ENCODE assay signal across 17 cellular contexts in genomic region chr1:210262897-210263272, GRCh38. TPM values are rescaled to one million over a fixed set of nuclear protein-coding genes. Genes with fewer than 3 reads are reported as not detected.
A peak's percentile ranks its signal among the peaks of the same experiment; 100 is the strongest.
DNase-seq lines count a peak whose midpoint lies in the region; ATAC-seq and TF ChIP-seq lines count a peak whose summit lies in the region.
"Had no signal": no experiment of that assay in that cellular context is flagged by ENCODE, and none has a peak within 500 bp of the region (broad histone marks: within the 10 kb centered on the region; RNA-seq: fewer than 3 reads in every experiment).

No MANE protein-coding gene starts in this region.

- H2AFZ ChIP-seq in trophoblast cell (ENCODE audit: insufficient read depth, low read length, poor library complexity), result peak overlapping the region; percentile 66

- H3K14ac ChIP-seq in trophoblast cell (ENCODE audit: low read length), result peak overlapping the region; percentile 55

- H3K4me3 ChIP-seq in foreskin fibroblast (ENCODE audit: low read depth in 1 of 2, low read length in 2 of 2), result peak overlapping the region in 1 of 2 donors; percentile 6
- H3K4me3 ChIP-seq in trophoblast cell (ENCODE audit: low read depth, low read length), result no peak overlapping the region
- no peak overlapping the region for H3K4me3 ChIP-seq in mucosa of descending colon

- H2BK12ac ChIP-seq in trophoblast cell (ENCODE audit: low read length), result peak overlapping the region; percentile 50

- H4K91ac ChIP-seq in trophoblast cell (ENCODE audit: low read depth, low read length), result peak overlapping the region; percentile 66

- no peak overlapping the region for H3K4ac ChIP-seq in trophoblast cell (ENCODE audit: low read depth, low read length)

- intact Hi-C loops in Right ventricle myocardium inferior (cut with DNase I) (no loop called here), cardiac septum (cut with DNase I) (loop anchor here (1.0 to 2.0 kb wide), 2 partner anchors 26 to 48 kb away; no protein-coding TSS in a partner anchor), mucosa of descending colon (cut with DNase I, micrococcal nuclease) (no loop called here), left colon (cut with DNase I, micrococcal nuclease) (no loop called here)

- H2AK5ac ChIP-seq in trophoblast cell (ENCODE audit: low read length), result peak overlapping the region; percentile 65

- H3K27me3 ChIP-seq in trophoblast cell (ENCODE audit: insufficient read depth, low read length), result no peaks in the 10 kb centered on the region

- H3K9ac ChIP-seq in trophoblast cell (ENCODE audit: low read length), result no peak overlapping the region

- H3K79me2 ChIP-seq in trophoblast cell (ENCODE audit: control insufficient read depth, insufficient read depth, low read length, poor library complexity), result no peaks in the 10 kb centered on the region

- no peak overlapping the region for H3K27ac ChIP-seq in trophoblast cell (ENCODE audit: low read depth, low read length)

- peaks cover 26% of the 10 kb centered on the region for H3K79me1 ChIP-seq in trophoblast cell (ENCODE audit: low read length)

- ATAC-seq in Right ventricle myocardium inferior (peak; percentile 51), HG03432 (IDR thresholded peaks at IDR 0.05; ENCODE audit: unreplicated experiment) (no peak), GM21529 (IDR thresholded peaks at IDR 0.05; ENCODE audit: unreplicated experiment) (no peak), mucosa of descending colon (no peak), left colon (no peak)
- ATAC-seq: stimulated activated naive B cell treated with anti-CD40 and anti-IgM and Interleukin-4, amounts not matched to agents 10 μg/mL and 1 μg/mL and 100 μg/mL, for 72 hours had no signal

- no peak overlapping the region for H3K4me2 ChIP-seq in trophoblast cell (ENCODE audit: low read length)

- H3K4me1 ChIP-seq in trophoblast cell (ENCODE audit: control insufficient read depth in 1 of 2, insufficient read depth in 2 of 2, low read length in 2 of 2) (peaks cover 18 to 26% of the 10 kb centered on the region in 2 experiments), mucosa of descending colon (ENCODE audit: low read depth) (no peaks in the 10 kb centered on the region)

- no peaks in the 10 kb centered on the region for H3K9me3 ChIP-seq in trophoblast cell (ENCODE audit: insufficient read depth, low read depth, low read length)
- no peaks in the 10 kb centered on the region for H3K9me3 ChIP-seq in mucosa of descending colon

- no CpG with 5 or more reads among the region's 4 CpGs for WGBS in trophoblast cell (ENCODE audit: extremely low coverage, insufficient coverage, insufficient read length)

- H2BK120ac ChIP-seq in trophoblast cell (ENCODE audit: insufficient read depth, low read length, poor library complexity), result peak overlapping the region; percentile 64

- no peak for DNase-seq in Right ventricle myocardium inferior (ENCODE audit: missing footprints)
- no peak for DNase-seq in cardiac septum (ENCODE audit: low spot score)
- peak; percentile 76 to 91 for DNase-seq in foreskin fibroblast
- DNase-seq in trophoblast cell, result no peak
- DNase-seq in mucosa of descending colon, result no peak
- no peak for DNase-seq in left colon
- DNase-seq: activated CD4-positive, alpha-beta T cell treated with anti-CD3 and anti-CD28 coated beads for 4 hours; activated naive CD8-positive, alpha-beta T cell treated with anti-CD3 and anti-CD28 coated beads, Interleukin-2, amount 10 ng/mL, durations not matched to agents 7 days and 5 days; activated T-cell treated with anti-CD3 and anti-CD28 coated beads for 4 hours; CD8-positive, alpha-beta memory T cell; hippocampal formation; NCI-H2107; SHP77 treated with DMSO at 0.1 percent for 48 hours; stimulated activated naive B cell treated with anti-CD40 and anti-IgM and Interleukin-4, amounts not matched to agents 10 μg/mL and 1 μg/mL and 100 μg/mL, for 72 hours had no signal

- H4K8ac ChIP-seq in trophoblast cell (ENCODE audit: low read depth, low read length), result peak overlapping the region; percentile 11

- TF ChIP-seq CTCF in foreskin fibroblast (IDR thresholded peaks at IDR 0.05; ENCODE audit: low read depth, low read length), result no peak
- no peak for TF ChIP-seq CTCF in mucosa of descending colon (IDR thresholded peaks at IDR 0.05)

- H3K36me3 ChIP-seq in trophoblast cell (ENCODE audit: control insufficient read depth in 1 of 2, insufficient read depth in 2 of 2, low read length in 2 of 2) (no peaks in the 10 kb centered on the region), mucosa of descending colon (ENCODE audit: low read depth) (no peaks in the 10 kb centered on the region)

- no peak overlapping the region for H3K18ac ChIP-seq in trophoblast cell (ENCODE audit: low read length)

- no peak overlapping the region for H3K23ac ChIP-seq in trophoblast cell (ENCODE audit: low read length)

- no peak overlapping the region for H4K12ac ChIP-seq in trophoblast cell (ENCODE audit: low read depth, low read length)

- no peak overlapping the region for H2BK5ac ChIP-seq in trophoblast cell (ENCODE audit: low read depth, low read length, poor library complexity)

RNA-seq across cellular contexts. Expression of gene SERTAD4, which starts 30.3 kb away (rescaled TPM):
- total RNA-seq in Right ventricle myocardium inferior (5.1 TPM), cardiac septum (3.7 TPM), mucosa of descending colon (10 to 100 TPM in 1 of 3 donors, 1 to 10 TPM in 2; 4.2 to 17.1 (median 6.0) TPM), left colon (1 to 10 TPM; 5.2 to 5.9 TPM)
- polyA plus RNA-seq in trophoblast cell (2013), result 22.0 and 22.1 TPM in 2 replicates
- total RNA-seq: activated naive CD8-positive, alpha-beta T cell treated with anti-CD3 and anti-CD28 coated beads, Interleukin-2, amount 10 ng/mL, durations not matched to agents 7 days and 5 days; CD8-positive, alpha-beta memory T cell had no signal
- polyA plus RNA-seq: CD8-positive, alpha-beta memory T cell; IgD-negative memory B cell had no signal

Comparison
In these comparisons a context has a peak if more than half of its experiments do, and no peak if none do; other contexts are left out.
1. DNase-seq: peak in foreskin fibroblast (2 of 2); none in Right ventricle myocardium inferior (single experiment), cardiac septum (single experiment), trophoblast cell (0 of 2), mucosa of descending colon (0 of 3) and left colon (0 of 2).